15 cellular contexts compared by ENCODE assay signal in genomic region chr10:101289541-101289940, GRCh38.
"Had no signal": no experiment of that assay in that cellular context is flagged by ENCODE, and none has a peak within 500 bp of the region (broad histone marks: within the 10 kb centered on the region; RNA-seq: fewer than 3 reads in every experiment).

No MANE protein-coding gene starts in this region.

- H3K9me3 ChIP-seq: psoas muscle had no signal

- DNase-seq: activated CD4-positive, alpha-beta T cell treated with anti-CD3 and anti-CD28 coated beads, Interleukin-2, amount 10 ng/mL, durations not matched to agents 7 days and 5 days; activated CD4-positive, CD25-positive, alpha-beta regulatory T cell; activated CD8-positive, alpha-beta memory T cell treated with anti-CD3 and anti-CD28 coated beads for 24 hours; activated naive CD4-positive, alpha-beta T cell treated with anti-CD3 and anti-CD28 coated beads, Interleukin-2, amount 10 ng/mL, durations not matched to agents 7 days and 5 days; activated T-cell treated with anti-CD3 and anti-CD28 coated beads for 4 hours; brain microvascular endothelial cell; cerebellar nuclear complex; effector memory CD8-positive, alpha-beta T cell; immature natural killer cell; left cardiac atrium; mammary epithelial cell; natural killer cell; psoas muscle; stimulated activated CD4-positive, alpha-beta T cell treated with anti-CD3 and anti-CD28 coated beads, Interleukin-2, amount 100 ng/mL, for 48 hours; stimulated activated naive CD4-positive, alpha-beta T cell treated with Interleukin-2 at 50 U/mL for 16 hours had no signal

- H3K4me3 ChIP-seq: psoas muscle had no signal

- H3K27ac ChIP-seq: brain microvascular endothelial cell, psoas muscle had no signal

- H3K36me3 ChIP-seq: brain microvascular endothelial cell had no signal
